Comparison of ENCODE assay signal across 9 cellular contexts in the genomic region with DNA sequence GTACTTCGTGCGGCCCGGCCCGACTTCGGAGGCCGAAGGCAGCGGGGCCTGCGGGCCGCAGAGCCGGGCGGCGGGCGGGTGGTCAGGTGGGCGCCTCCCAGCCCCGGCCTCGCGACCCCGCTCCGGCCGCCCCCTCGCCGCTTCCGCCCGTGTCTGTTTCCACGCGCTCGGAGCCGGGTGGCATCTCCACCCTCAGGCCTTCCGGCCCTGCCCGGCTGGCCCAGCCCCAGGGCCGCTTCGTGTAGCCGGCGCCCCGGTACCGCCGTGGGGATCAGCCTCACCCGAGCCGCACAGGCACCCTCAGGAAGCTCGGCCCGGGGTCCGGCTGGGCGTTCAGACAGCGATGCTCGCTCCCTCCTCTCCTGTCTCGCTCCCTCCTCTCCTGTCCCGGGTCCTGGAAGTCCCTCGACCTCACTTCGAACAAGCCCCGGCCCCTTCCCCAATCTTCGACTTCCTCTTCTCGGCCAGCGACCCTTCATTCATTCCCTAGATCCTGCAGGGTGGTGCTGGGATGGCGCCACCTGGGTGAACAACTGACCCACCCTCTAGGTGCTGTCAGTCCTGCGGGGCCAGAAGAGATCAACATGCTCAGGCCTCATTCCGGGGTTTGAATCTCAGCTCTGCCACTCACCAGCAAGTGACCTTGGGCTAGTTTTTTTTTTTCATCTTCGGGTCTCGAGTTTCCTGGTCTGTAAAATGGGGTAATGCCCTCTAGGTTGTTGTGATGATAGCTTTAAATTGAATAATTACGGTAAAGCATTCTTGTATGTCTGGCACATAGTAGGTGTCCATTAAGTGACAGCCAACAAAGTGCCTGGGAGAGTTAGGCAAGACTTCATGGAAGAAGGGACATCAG. TPM values are rescaled to one million over a fixed set of nuclear protein-coding genes. Genes with fewer than 3 reads are reported as not detected.
DNase-seq lines count a peak whose midpoint lies in the region; ATAC-seq and TF ChIP-seq lines count a peak whose summit lies in the region.
"Had no signal": no experiment of that assay in that cellular context is flagged by ENCODE, and none has a peak within 500 bp of the region (broad histone marks: within the 10 kb centered on the region; RNA-seq: fewer than 3 reads in every experiment).

No MANE protein-coding gene starts in this region.

- WGBS in ectodermal cell, 2 experiments: 3% methylated on average over 59 of the region's 59 CpGs
- 2% methylated on average over 59 of the region's 59 CpGs for WGBS in mesenchymal stem cell
- WGBS in suprapubic skin: 2% methylated on average over 11 of the region's 59 CpGs

- no peak overlapping the region for H2BK15ac ChIP-seq in mesenchymal stem cell (ENCODE audit: low read depth, poor library complexity, severe bottlenecking)

- H2BK5ac ChIP-seq in mesenchymal stem cell (ENCODE audit: low read depth, low read length, poor library complexity, severe bottlenecking): peak overlapping the region; percentile 3

- peak overlapping the region in 1 of 2 experiments; percentile 22 for H2BK12ac ChIP-seq in mesenchymal stem cell (ENCODE audit: low read length in 2 of 2)

- H3K4me1 ChIP-seq in ectodermal cell (ENCODE audit: control insufficient read depth, insufficient read depth, low read length): no peaks in the 10 kb centered on the region
- peaks cover 6% of the 10 kb centered on the region for H3K4me1 ChIP-seq in mesenchymal stem cell (ENCODE audit: control insufficient read depth, insufficient read depth, low read depth, low read length)
- peaks cover 17% of the 10 kb centered on the region for H3K4me1 ChIP-seq in suprapubic skin

- H3K4me3 ChIP-seq in ectodermal cell (ENCODE audit: insufficient read depth, low read depth, low read length) (peak overlapping the region; percentile 69), mesenchymal stem cell (ENCODE audit: insufficient read depth in 1 of 2, low read depth in 1 of 2, low read length in 2 of 2) (peak overlapping the region; percentile 81 to 99), suprapubic skin (peak overlapping the region; percentile 87)

- H3K79me1 ChIP-seq in mesenchymal stem cell (replicated peaks; ENCODE audit: low read length, poor library complexity, severe bottlenecking): peaks cover 15% of the 10 kb centered on the region

- H3K9me3 ChIP-seq in ectodermal cell (ENCODE audit: control insufficient read depth, low read length) (no peaks in the 10 kb centered on the region), mesenchymal stem cell (ENCODE audit: control insufficient read depth, low read length) (no peaks in the 10 kb centered on the region), suprapubic skin (no peaks in the 10 kb centered on the region)

- peak overlapping the region; percentile 43 for H4K91ac ChIP-seq in mesenchymal stem cell (ENCODE audit: low read length)

- no peak for TF ChIP-seq EP300 in suprapubic skin (IDR thresholded peaks at IDR 0.05)

- peak; percentile 51 for DNase-seq in ELF-1 (ENCODE audit: low read depth, low spot score)
- peak; percentile 67 for DNase-seq in GM20000 (ENCODE audit: low spot score)
- peak; percentile 65 for DNase-seq in UCSD-AML1 (lab: John Stamatoyannopoulos, UW; ENCODE audit: unreplicated experiment)
- DNase-seq in mesenchymal stem cell: peak; percentile 50
- DNase-seq in suprapubic skin (ENCODE audit: low spot score in 2 of 2): peak in 1 of 2 donors; percentile 75
- no peak for DNase-seq in NCI-H1694 (lab: John Stamatoyannopoulos, UW)

- no peak overlapping the region for H2BK120ac ChIP-seq in mesenchymal stem cell (ENCODE audit: low read depth, low read length)

- peak overlapping the region; percentile 60 to 79 for H3K4ac ChIP-seq in mesenchymal stem cell (ENCODE audit: low read depth in 1 of 2, low read length in 2 of 2)

- TF ChIP-seq CTCF in GM20000 (IDR thresholded peaks at IDR 0.05; ENCODE audit: extremely low read depth, missing control alignments) (peak; percentile 10), suprapubic skin (IDR thresholded peaks at IDR 0.05) (no peak)

- H3K4me2 ChIP-seq in mesenchymal stem cell (ENCODE audit: low read length, poor library complexity, severe bottlenecking): peak overlapping the region; percentile 83

- H3K9ac ChIP-seq in mesenchymal stem cell (ENCODE audit: low read length): peak overlapping the region; percentile 96

- ATAC-seq in HG03558 (IDR thresholded peaks at IDR 0.05; ENCODE audit: extremely low read depth, unreplicated experiment): peak; percentile 18

- peak overlapping the region in 1 of 2 experiments; percentile 89 for H3K14ac ChIP-seq in mesenchymal stem cell (ENCODE audit: low read length in 2 of 2)

- H2AK5ac ChIP-seq in mesenchymal stem cell (ENCODE audit: low read length, severe bottlenecking): no peak overlapping the region

- peak overlapping the region; percentile 60 for H2AFZ ChIP-seq in mesenchymal stem cell (ENCODE audit: low read depth, low read length)

- no peak for TF ChIP-seq POLR2A in suprapubic skin (IDR thresholded peaks at IDR 0.05)

- H3K36me3 ChIP-seq in ectodermal cell (ENCODE audit: control insufficient read depth, insufficient read depth, low read length): peaks cover 12% of the 10 kb centered on the region
- H3K36me3 ChIP-seq in mesenchymal stem cell (ENCODE audit: control insufficient read depth in 1 of 2, insufficient read depth in 2 of 2, low read depth in 1 of 2, low read length in 2 of 2): peaks cover 28 to 50% of the 10 kb centered on the region in 2 experiments
- H3K36me3 ChIP-seq in suprapubic skin: peaks cover 24% of the 10 kb centered on the region

- peak overlapping the region; percentile 46 to 81 for H3K18ac ChIP-seq in mesenchymal stem cell (ENCODE audit: low read depth in 1 of 2, low read length in 2 of 2)

- H3K27me3 ChIP-seq in ectodermal cell (ENCODE audit: control insufficient read depth, insufficient read depth, low read length, poor library complexity, severe bottlenecking) (no peaks in the 10 kb centered on the region), mesenchymal stem cell (ENCODE audit: control insufficient read depth in 1 of 2, insufficient read depth in 1 of 2, low read length in 2 of 2) (no peaks in the 10 kb centered on the region), suprapubic skin (no peaks in the 10 kb centered on the region)

- H3K27ac ChIP-seq in ectodermal cell (ENCODE audit: insufficient read depth, low read depth, low read length, poor library complexity, severe bottlenecking): no peak overlapping the region
- peak overlapping the region; percentile 20 for H3K27ac ChIP-seq in mesenchymal stem cell (ENCODE audit: low read length, poor library complexity, severe bottlenecking)
- H3K27ac ChIP-seq in suprapubic skin: peak overlapping the region; percentile 89

- peak overlapping the region; percentile 8 for H4K8ac ChIP-seq in mesenchymal stem cell (ENCODE audit: low read length)

- peak overlapping the region in 1 of 2 experiments; percentile 66 for H3K23ac ChIP-seq in mesenchymal stem cell (ENCODE audit: low read length in 2 of 2)

RNA-seq across cellular contexts. Expression of a gene that starts 0.6 kb away (rescaled TPM):
- polyA plus RNA-seq in ectodermal cell (2013, experiment 1 of 4): 38.6 TPM
- polyA plus RNA-seq in ectodermal cell (2013, experiment 2 of 4): 39.1 TPM
- polyA plus RNA-seq in ectodermal cell (2013, experiment 3 of 4): 29.7 TPM
- polyA plus RNA-seq in ectodermal cell (2013, experiment 4 of 4): 31.6 TPM
- polyA plus RNA-seq in mesenchymal stem cell (2013, experiment 1 of 2): 27.8 TPM
- polyA plus RNA-seq in mesenchymal stem cell (2013, experiment 2 of 2): 27.3 TPM
- 10 to 100 TPM; 32.5 to 46.6 (median 37.6) TPM for total RNA-seq in suprapubic skin

RNA-seq across cellular contexts. Expression of a gene that starts 18.6 kb away (rescaled TPM):
- 8.1 TPM for polyA plus RNA-seq in ectodermal cell (2013, experiment 1 of 4)
- 5.8 TPM for polyA plus RNA-seq in ectodermal cell (2013, experiment 2 of 4)
- 10.2 TPM for polyA plus RNA-seq in ectodermal cell (2013, experiment 3 of 4)
- 12.0 TPM for polyA plus RNA-seq in ectodermal cell (2013, experiment 4 of 4)
- polyA plus RNA-seq in mesenchymal stem cell (2013, experiment 1 of 2): 7.1 TPM
- 7.3 TPM for polyA plus RNA-seq in mesenchymal stem cell (2013, experiment 2 of 2)
- 10 to 100 TPM; 12.2 to 25.4 (median 21.2) TPM for total RNA-seq in suprapubic skin

RNA-seq across cellular contexts. Expression of a gene that starts 27.6 kb away (rescaled TPM):
- polyA plus RNA-seq in ectodermal cell (2013, experiment 1 of 4): 46.5 TPM
- polyA plus RNA-seq in ectodermal cell (2013, experiment 2 of 4): 53.4 TPM
- polyA plus RNA-seq in ectodermal cell (2013, experiment 3 of 4): 39.8 TPM
- polyA plus RNA-seq in ectodermal cell (2013, experiment 4 of 4): 44.5 TPM
- polyA plus RNA-seq in mesenchymal stem cell (2013, experiment 1 of 2): 20.3 TPM
- polyA plus RNA-seq in mesenchymal stem cell (2013, experiment 2 of 2): 20.9 TPM
- total RNA-seq in suprapubic skin: 10 to 100 TPM; 45.3 to 70.4 (median 57.0) TPM

RNA-seq across cellular contexts. Expression of a gene that starts 27.8 kb away (rescaled TPM):
- polyA plus RNA-seq in ectodermal cell (2013, experiment 1 of 4): 27.7 TPM
- polyA plus RNA-seq in ectodermal cell (2013, experiment 2 of 4): 31.7 TPM
- polyA plus RNA-seq in ectodermal cell (2013, experiment 3 of 4): 27.2 TPM
- polyA plus RNA-seq in ectodermal cell (2013, experiment 4 of 4): 30.2 TPM
- 23.7 TPM for polyA plus RNA-seq in mesenchymal stem cell (2013, experiment 1 of 2)
- polyA plus RNA-seq in mesenchymal stem cell (2013, experiment 2 of 2): 23.7 TPM
- total RNA-seq in suprapubic skin: 10 to 100 TPM in 3 of 4 donors, 1 to 10 TPM in 1; 9.8 to 24.0 (median 19.7) TPM

RNA-seq across cellular contexts. Expression of a gene that starts 39.8 kb away (rescaled TPM):
- polyA plus RNA-seq in ectodermal cell (2013, experiment 1 of 4): not detected
- polyA plus RNA-seq in ectodermal cell (2013, experiment 2 of 4): not detected
- polyA plus RNA-seq in ectodermal cell (2013, experiment 3 of 4): not detected
- polyA plus RNA-seq in ectodermal cell (2013, experiment 4 of 4): 0.28 TPM
- 0.10 TPM for polyA plus RNA-seq in mesenchymal stem cell (2013, experiment 1 of 2)
- polyA plus RNA-seq in mesenchymal stem cell (2013, experiment 2 of 2): not detected
- total RNA-seq in suprapubic skin: 1 to 10 TPM in 1 of 4 donors, under 1 TPM in 1, not detected in 2; 0.98 to 1.5 TPM
- total RNA-seq: glomerular endothelial cell had no signal
